Comparison of ENCODE assay signal across 23 cellular contexts in genomic region chr5:68818870-68819269, GRCh38.
DNase-seq lines count a peak whose midpoint lies in the region; ATAC-seq and TF ChIP-seq lines count a peak whose summit lies in the region.
"Had no signal": no experiment of that assay in that cellular context is flagged by ENCODE, and none has a peak within 500 bp of the region (broad histone marks: within the 10 kb centered on the region; RNA-seq: fewer than 3 reads in every experiment).

No MANE protein-coding gene starts in this region.

- H3K36me3 Mint-ChIP-seq in GM23338 (ENCODE audit: low read depth) (no peaks in the 10 kb centered on the region), brain (no peaks in the 10 kb centered on the region), endothelial cell (ENCODE audit: low read depth, unreplicated experiment) (no peaks in the 10 kb centered on the region)
- H3K36me3 Mint-ChIP-seq: CD8-positive, alpha-beta T cell; IgD-negative memory B cell had no signal

- peaks cover 18% of the 10 kb centered on the region; the same call in 1 of the 2 replicates for H3K9me2 ChIP-seq in GM23338 (ENCODE audit: insufficient read depth)

- peak overlapping the region; percentile 93 for H2AFZ ChIP-seq in GM23338

- no peak for DNase-seq in GM23338 (ENCODE audit: low spot score)
- peak; percentile 45 for DNase-seq in esophagus muscularis mucosa (ENCODE audit: extremely low spot score)
- no peak for DNase-seq in endothelial cell (ENCODE audit: low spot score)
- no peak for DNase-seq in testis
- DNase-seq: AML-193; Caco-2; CD8-positive, alpha-beta T cell; DND-41; HFFc6; MM.1S; NCI-H2029 treated with DMSO at 0.1 percent for 48 hours; NCI-H526; Right ventricle myocardium superior; RPMI8226 had no signal

- TF ChIP-seq CTCF in GM23338 (conservative IDR thresholded peaks at IDR 0.05; ENCODE audit: low read depth in 2 of 2) (no peak), brain (conservative IDR thresholded peaks at IDR 0.05) (no peak), esophagus muscularis mucosa (IDR thresholded peaks at IDR 0.05) (no peak), endothelial cell (IDR thresholded peaks at IDR 0.05; ENCODE audit: unreplicated experiment) (no peak), testis (IDR thresholded peaks at IDR 0.05) (no peak)

- H3K4me3 Mint-ChIP-seq in GM23338 = no peak overlapping the region
- H3K4me3 Mint-ChIP-seq in brain = peak overlapping the region in 1 of 5 experiments; percentile 71
- no peak overlapping the region for H3K4me3 Mint-ChIP-seq in endothelial cell (ENCODE audit: unreplicated experiment)
- H3K4me3 Mint-ChIP-seq: CD8-positive, alpha-beta T cell; HFFc6; IgD-negative memory B cell had no signal

- no peak for ATAC-seq in GM23338
- ATAC-seq in HG02610 (IDR thresholded peaks at IDR 0.05; ENCODE audit: unreplicated experiment) = no peak
- ATAC-seq: A549; CD8-positive, alpha-beta T cell had no signal

- H3K4me1 Mint-ChIP-seq in GM23338 = peaks cover 23% of the 10 kb centered on the region
- H3K4me1 Mint-ChIP-seq in brain = peaks cover 15% of the 10 kb centered on the region
- peaks cover 15% of the 10 kb centered on the region for H3K4me1 Mint-ChIP-seq in endothelial cell (ENCODE audit: unreplicated experiment)
- H3K4me1 Mint-ChIP-seq: IgD-negative memory B cell had no signal

- no peak overlapping the region for H3K4me3 ChIP-seq in GM23338
- H3K4me3 ChIP-seq in esophagus muscularis mucosa = no peak overlapping the region
- H3K4me3 ChIP-seq in testis = no peak overlapping the region
- H3K4me3 ChIP-seq: A549, HAP-1 had no signal

- H3K27ac ChIP-seq in GM23338 (ENCODE audit: low read depth) (peak overlapping the region; percentile 35; the same call in 1 of the 2 replicates), esophagus muscularis mucosa (replicated peaks in 1 of 4) (no peak overlapping the region), temporal lobe (ENCODE audit: low read depth, low read length) (peak overlapping the region; percentile 93), testis (no peak overlapping the region)
- H3K27ac ChIP-seq: A549, C4-2B, HL-60, KMS-11 had no signal

- 58% methylated on average over 2 of the region's 3 CpGs for WGBS in esophagus muscularis mucosa
- 70 to 73% methylated on average over 3 of the region's 3 CpGs for WGBS in testis, 2 donors

- peaks cover 4% of the 10 kb centered on the region; the same call in 1 of the 2 replicates for H3F3A ChIP-seq in GM23338 (replicated peaks; ENCODE audit: low read depth)

- TF ChIP-seq POLR2A in esophagus muscularis mucosa (IDR thresholded peaks at IDR 0.05; ENCODE audit: low read depth) (no peak), testis (IDR thresholded peaks at IDR 0.05) (no peak)

- no peaks in the 10 kb centered on the region for H3K79me2 ChIP-seq in GM23338 (replicated peaks; ENCODE audit: insufficient read depth)

- no peak for TF ChIP-seq EP300 in esophagus muscularis mucosa (IDR thresholded peaks at IDR 0.05)

- H3K27me3 Mint-ChIP-seq in GM23338 (ENCODE audit: insufficient read depth, low read depth, poor library complexity) (peaks cover 2% of the 10 kb centered on the region), brain (peaks cover 12% of the 10 kb centered on the region), endothelial cell (ENCODE audit: unreplicated experiment) (no peaks in the 10 kb centered on the region)

- H3K9me3 ChIP-seq in esophagus muscularis mucosa (no peaks in the 10 kb centered on the region), testis (no peaks in the 10 kb centered on the region)
- H3K9me3 ChIP-seq: A549, Caco-2, HAP-1 had no signal

- peaks cover 23% of the 10 kb centered on the region for H3K4me1 ChIP-seq in GM23338 (ENCODE audit: insufficient read depth)
- H3K4me1 ChIP-seq in esophagus muscularis mucosa = no peaks in the 10 kb centered on the region
- no peaks in the 10 kb centered on the region for H3K4me1 ChIP-seq in testis
- H3K4me1 ChIP-seq: A549, Caco-2, HAP-1 had no signal

- no peaks in the 10 kb centered on the region for H4K20me1 ChIP-seq in GM23338 (replicated peaks; ENCODE audit: insufficient read depth)

- H3K36me3 ChIP-seq in GM23338 (ENCODE audit: insufficient read depth) (no peaks in the 10 kb centered on the region), esophagus muscularis mucosa (no peaks in the 10 kb centered on the region), testis (ENCODE audit: low read depth, missing control alignments) (no peaks in the 10 kb centered on the region)
- H3K36me3 ChIP-seq: HAP-1 had no signal

- no peak overlapping the region for H3K27ac Mint-ChIP-seq in GM23338
- peak overlapping the region in 3 of 5 experiments; percentile 72 to 94 (median 87) for H3K27ac Mint-ChIP-seq in brain
- no peak overlapping the region for H3K27ac Mint-ChIP-seq in endothelial cell (ENCODE audit: unreplicated experiment)
- H3K27ac Mint-ChIP-seq: CD8-positive, alpha-beta T cell; HFFc6; IgD-negative memory B cell had no signal

- intact Hi-C loops in esophagus muscularis mucosa (cut with DNase I) (no loop called here), testis (cut with DNase I; ENCODE audit: low total_unique reads) (no loop called here)

- H3K9me3 Mint-ChIP-seq in GM23338 (peaks cover 4% of the 10 kb centered on the region; the same call in 1 of the 3 replicates), brain (peaks cover 2 to 6% (median 4%) of the 10 kb centered on the region in 5 experiments), endothelial cell (ENCODE audit: unreplicated experiment) (no peaks in the 10 kb centered on the region)
- H3K9me3 Mint-ChIP-seq: CD8-positive, alpha-beta T cell; HFFc6; IgD-negative memory B cell had no signal

- H3K27me3 ChIP-seq in GM23338 (ENCODE audit: insufficient read depth) (no peaks in the 10 kb centered on the region), esophagus muscularis mucosa (no peaks in the 10 kb centered on the region), testis (no peaks in the 10 kb centered on the region)

- 0 out of 2 replicates have a peak overlapping the region, but pooled peaks have one; percentile 28 for H3K4me2 ChIP-seq in GM23338
- H3K4me2 ChIP-seq: A549, KMS-11 had no signal

TF ChIP-seq in GM23338, 12 proteins besides CTCF, POLR2A, EP300 and RAD21 (continues in another document):
- no peak for TF ChIP-seq NANOG (IDR thresholded peaks at IDR 0.05; ENCODE audit: borderline replicate concordance)
- TF ChIP-seq POLR2AphosphoS5 (IDR thresholded peaks at IDR 0.05; ENCODE audit: low read depth) = no peak
- TF ChIP-seq EZH2 (IDR thresholded peaks at IDR 0.05; ENCODE audit: low read depth, unreplicated experiment) = no peak
- TF ChIP-seq JUNB (IDR thresholded peaks at IDR 0.05; ENCODE audit: unreplicated experiment) = no peak
- no peak for TF ChIP-seq REST (IDR thresholded peaks at IDR 0.05; ENCODE audit: unreplicated experiment)
- no peak for TF ChIP-seq ZNF331 (CRISPR knock-in tag; IDR thresholded peaks at IDR 0.05; ENCODE audit: low read depth)
- no peak for TF ChIP-seq STAT1 (IDR thresholded peaks at IDR 0.05; ENCODE audit: unreplicated experiment)

Comparison
In these comparisons a context has a peak if more than half of its experiments do, and no peak if none do; other contexts are left out.
1. H3K27ac ChIP-seq: peak in GM23338 (single experiment) and temporal lobe (single experiment); none in esophagus muscularis mucosa (0 of 4) and testis (0 of 2).
2. H3K27ac Mint-ChIP-seq: peak in brain (3 of 5); none in GM23338 (single experiment) and endothelial cell (single experiment).